In genomic region chrX:153888344-153888743, GRCh38 we compare ENCODE assay signal across 18 cellular contexts. TPM values are rescaled to one million over a fixed set of nuclear protein-coding genes. Genes with fewer than 3 reads are reported as not detected.
DNase-seq lines count a peak whose midpoint lies in the region; ATAC-seq and TF ChIP-seq lines count a peak whose summit lies in the region.
"Had no signal": no experiment of that assay in that cellular context is flagged by ENCODE, and none has a peak within 500 bp of the region (broad histone marks: within the 10 kb centered on the region; RNA-seq: fewer than 3 reads in every experiment).

No MANE protein-coding gene starts in this region.

- H3K36me3 Mint-ChIP-seq in activated naive CD8-positive, alpha-beta T cell treated with anti-CD3 and anti-CD28 coated beads, Interleukin-2, amount 50 U/mL, for 24 hours (ENCODE audit: low read depth), result no peaks in the 10 kb centered on the region
- no peaks in the 10 kb centered on the region for H3K36me3 Mint-ChIP-seq in activated naive CD8-positive, alpha-beta T cell treated with anti-CD3 and anti-CD28 coated beads for 36 hours
- H3K36me3 Mint-ChIP-seq in effector memory CD8-positive, alpha-beta T cell (ENCODE audit: insufficient read depth), result peaks cover 3% of the 10 kb centered on the region
- H3K36me3 Mint-ChIP-seq in stimulated activated naive B cell treated with anti-CD40 and anti-IgM and Interleukin-4, amounts not matched to agents 10 μg/mL and 1 μg/mL and 100 μg/mL, for 72 hours, result no peaks in the 10 kb centered on the region
- H3K36me3 Mint-ChIP-seq in activated CD4-positive, alpha-beta memory T cell treated with anti-CD3 and anti-CD28 coated beads, Interleukin-2, amount 10 ng/mL, durations not matched to agents 7 days and 5 days (ENCODE audit: low read depth), result no peaks in the 10 kb centered on the region
- no peaks in the 10 kb centered on the region for H3K36me3 Mint-ChIP-seq in chondrocyte (ENCODE audit: low read depth)

- H3K27me3 ChIP-seq in tibial artery, result peaks cover 0 to 36% of the 10 kb centered on the region in 2 donors

- no peak overlapping the region for H3K4me3 ChIP-seq in tibial artery

- intact Hi-C loops in tibial artery (cut with DNase I; ENCODE audit: low total_unique reads), result no loop called here

- H3K27ac Mint-ChIP-seq in activated naive CD8-positive, alpha-beta T cell treated with anti-CD3 and anti-CD28 coated beads, Interleukin-2, amount 50 U/mL, for 24 hours, result no peak overlapping the region
- no peak overlapping the region for H3K27ac Mint-ChIP-seq in activated naive CD8-positive, alpha-beta T cell treated with anti-CD3 and anti-CD28 coated beads for 36 hours
- no peak overlapping the region for H3K27ac Mint-ChIP-seq in effector memory CD8-positive, alpha-beta T cell
- H3K27ac Mint-ChIP-seq in stimulated activated naive B cell treated with anti-CD40 and anti-IgM and Interleukin-4, amounts not matched to agents 10 μg/mL and 1 μg/mL and 100 μg/mL, for 72 hours, result peak overlapping the region; percentile 49
- no peak overlapping the region for H3K27ac Mint-ChIP-seq in activated CD4-positive, alpha-beta memory T cell treated with anti-CD3 and anti-CD28 coated beads, Interleukin-2, amount 10 ng/mL, durations not matched to agents 7 days and 5 days
- H3K27ac Mint-ChIP-seq in chondrocyte (ENCODE audit: unreplicated experiment), result no peak overlapping the region

- CTCF ChIA-PET in activated CD4-positive, alpha-beta memory T cell treated with anti-CD3 and anti-CD28 coated beads, Interleukin-2, amount 10 ng/mL, durations not matched to agents 7 days and 5 days (lab: Charles Lee), result no interaction called here

- peaks cover 0 to 11% (median 7%) of the 10 kb centered on the region in 4 donors for H3K4me1 ChIP-seq in tibial artery
- H3K4me1 ChIP-seq: Caco-2 had no signal

- POLR2A ChIA-PET in activated CD4-positive, alpha-beta memory T cell treated with anti-CD3 and anti-CD28 coated beads, Interleukin-2, amount 10 ng/mL, durations not matched to agents 7 days and 5 days (lab: Charles Lee), result no interaction called here

- no peak overlapping the region for H3K4me3 Mint-ChIP-seq in activated naive CD8-positive, alpha-beta T cell treated with anti-CD3 and anti-CD28 coated beads, Interleukin-2, amount 50 U/mL, for 24 hours
- no peak overlapping the region for H3K4me3 Mint-ChIP-seq in activated naive CD8-positive, alpha-beta T cell treated with anti-CD3 and anti-CD28 coated beads for 36 hours
- H3K4me3 Mint-ChIP-seq in effector memory CD8-positive, alpha-beta T cell, result no peak overlapping the region
- peak overlapping the region in 1 of 2 donors; percentile 19 for H3K4me3 Mint-ChIP-seq in stimulated activated naive B cell treated with anti-CD40 and anti-IgM and Interleukin-4, amounts not matched to agents 10 μg/mL and 1 μg/mL and 100 μg/mL, for 72 hours
- no peak overlapping the region for H3K4me3 Mint-ChIP-seq in activated CD4-positive, alpha-beta memory T cell treated with anti-CD3 and anti-CD28 coated beads, Interleukin-2, amount 10 ng/mL, durations not matched to agents 7 days and 5 days
- H3K4me3 Mint-ChIP-seq in chondrocyte (ENCODE audit: unreplicated experiment), result no peak overlapping the region

- H3K9me3 Mint-ChIP-seq in activated naive CD8-positive, alpha-beta T cell treated with anti-CD3 and anti-CD28 coated beads, Interleukin-2, amount 50 U/mL, for 24 hours, result no peaks in the 10 kb centered on the region
- H3K9me3 Mint-ChIP-seq in activated naive CD8-positive, alpha-beta T cell treated with anti-CD3 and anti-CD28 coated beads for 36 hours, result no peaks in the 10 kb centered on the region
- H3K9me3 Mint-ChIP-seq in effector memory CD8-positive, alpha-beta T cell, result no peaks in the 10 kb centered on the region
- H3K9me3 Mint-ChIP-seq in stimulated activated naive B cell treated with anti-CD40 and anti-IgM and Interleukin-4, amounts not matched to agents 10 μg/mL and 1 μg/mL and 100 μg/mL, for 72 hours, result no peaks in the 10 kb centered on the region
- no peaks in the 10 kb centered on the region for H3K9me3 Mint-ChIP-seq in activated CD4-positive, alpha-beta memory T cell treated with anti-CD3 and anti-CD28 coated beads, Interleukin-2, amount 10 ng/mL, durations not matched to agents 7 days and 5 days
- no peaks in the 10 kb centered on the region for H3K9me3 Mint-ChIP-seq in chondrocyte (ENCODE audit: low read depth)

- H3K36me3 ChIP-seq in tibial artery, result no peaks in the 10 kb centered on the region

- H3K9me3 ChIP-seq in tibial artery, result no peaks in the 10 kb centered on the region
- H3K9me3 ChIP-seq: Caco-2 had no signal

- peaks cover 22% of the 10 kb centered on the region for H3K27me3 Mint-ChIP-seq in activated naive CD8-positive, alpha-beta T cell treated with anti-CD3 and anti-CD28 coated beads, Interleukin-2, amount 50 U/mL, for 24 hours
- H3K27me3 Mint-ChIP-seq in activated naive CD8-positive, alpha-beta T cell treated with anti-CD3 and anti-CD28 coated beads for 36 hours, result peaks cover 28% of the 10 kb centered on the region
- H3K27me3 Mint-ChIP-seq in effector memory CD8-positive, alpha-beta T cell, result peaks cover 0 to 29% of the 10 kb centered on the region in 2 donors
- peaks cover 0 to 25% of the 10 kb centered on the region in 2 donors for H3K27me3 Mint-ChIP-seq in stimulated activated naive B cell treated with anti-CD40 and anti-IgM and Interleukin-4, amounts not matched to agents 10 μg/mL and 1 μg/mL and 100 μg/mL, for 72 hours
- peaks cover 40% of the 10 kb centered on the region for H3K27me3 Mint-ChIP-seq in activated CD4-positive, alpha-beta memory T cell treated with anti-CD3 and anti-CD28 coated beads, Interleukin-2, amount 10 ng/mL, durations not matched to agents 7 days and 5 days
- peaks cover 5% of the 10 kb centered on the region for H3K27me3 Mint-ChIP-seq in chondrocyte (ENCODE audit: low read depth)

- peak; percentile 57 for ATAC-seq in activated naive CD8-positive, alpha-beta T cell treated with anti-CD3 and anti-CD28 coated beads, Interleukin-2, amount 50 U/mL, for 24 hours
- ATAC-seq in HG03108 (IDR thresholded peaks at IDR 0.05; ENCODE audit: unreplicated experiment), result peak; percentile 57
- ATAC-seq in effector memory CD8-positive, alpha-beta T cell (replicated peaks), result peak; percentile 32
- ATAC-seq in stimulated activated naive B cell treated with anti-CD40 and anti-IgM and Interleukin-4, amounts not matched to agents 10 μg/mL and 1 μg/mL and 100 μg/mL, for 72 hours (replicated peaks), result peak; percentile 98

- no peak overlapping the region for H3K27ac ChIP-seq in tibial artery
- H3K27ac ChIP-seq: 22Rv1, C4-2B had no signal

- no peak for DNase-seq in activated naive CD8-positive, alpha-beta T cell treated with anti-CD3 and anti-CD28 coated beads, Interleukin-2, amount 50 U/mL, for 24 hours
- no peak for DNase-seq in activated naive CD8-positive, alpha-beta T cell treated with anti-CD3 and anti-CD28 coated beads for 36 hours
- DNase-seq in effector memory CD8-positive, alpha-beta T cell, result no peak
- DNase-seq in stimulated activated naive B cell treated with anti-CD40 and anti-IgM and Interleukin-4, amounts not matched to agents 10 μg/mL and 1 μg/mL and 100 μg/mL, for 72 hours, result peak; percentile 81
- no peak for DNase-seq in activated CD4-positive, alpha-beta memory T cell treated with anti-CD3 and anti-CD28 coated beads, Interleukin-2, amount 10 ng/mL, durations not matched to agents 7 days and 5 days
- DNase-seq in chondrocyte (ENCODE audit: low spot score) (no peak), tibial artery (no peak)
- DNase-seq: Caco-2, DMS53, HCEC 1CT, Kasumi-1, NCI-H1930, NCI-H2171 treated with DMSO at 0.1 percent for 48 hours, NCI-H510A, RPMI8226 had no signal

- H3K4me1 Mint-ChIP-seq in activated naive CD8-positive, alpha-beta T cell treated with anti-CD3 and anti-CD28 coated beads, Interleukin-2, amount 50 U/mL, for 24 hours, result no peaks in the 10 kb centered on the region
- peaks cover 1% of the 10 kb centered on the region for H3K4me1 Mint-ChIP-seq in activated naive CD8-positive, alpha-beta T cell treated with anti-CD3 and anti-CD28 coated beads for 36 hours
- no peaks in the 10 kb centered on the region for H3K4me1 Mint-ChIP-seq in effector memory CD8-positive, alpha-beta T cell (ENCODE audit: low read depth in 2 of 2)
- H3K4me1 Mint-ChIP-seq in stimulated activated naive B cell treated with anti-CD40 and anti-IgM and Interleukin-4, amounts not matched to agents 10 μg/mL and 1 μg/mL and 100 μg/mL, for 72 hours, result peaks cover 23 to 42% of the 10 kb centered on the region in 2 donors
- H3K4me1 Mint-ChIP-seq in activated CD4-positive, alpha-beta memory T cell treated with anti-CD3 and anti-CD28 coated beads, Interleukin-2, amount 10 ng/mL, durations not matched to agents 7 days and 5 days, result peaks cover 7% of the 10 kb centered on the region
- H3K4me1 Mint-ChIP-seq in chondrocyte (ENCODE audit: low read depth), result no peaks in the 10 kb centered on the region

- TF ChIP-seq CTCF in chondrocyte (IDR thresholded peaks at IDR 0.05) (no peak), tibial artery (IDR thresholded peaks at IDR 0.05) (no peak)

RNA-seq across cellular contexts. Expression of gene L1CAM, which starts 2.4 kb away (rescaled TPM):
- total RNA-seq in activated naive CD8-positive, alpha-beta T cell treated with anti-CD3 and anti-CD28 coated beads for 36 hours, result under 1 TPM; 0.16 to 0.29 TPM
- total RNA-seq in activated CD4-positive, alpha-beta memory T cell treated with anti-CD3 and anti-CD28 coated beads, Interleukin-2, amount 10 ng/mL, durations not matched to agents 7 days and 5 days, result 1 to 10 TPM; 4.2 to 5.2 TPM
- 2.2 to 2.9 TPM (median 2.5 TPM) in 3 replicates for total RNA-seq in chondrocyte

RNA-seq across cellular contexts. Expression of gene AVPR2, which starts 16.1 kb away (rescaled TPM):
- not detected for total RNA-seq in activated naive CD8-positive, alpha-beta T cell treated with anti-CD3 and anti-CD28 coated beads for 36 hours
- not detected for total RNA-seq in activated CD4-positive, alpha-beta memory T cell treated with anti-CD3 and anti-CD28 coated beads, Interleukin-2, amount 10 ng/mL, durations not matched to agents 7 days and 5 days
- not detected in 3 replicates for total RNA-seq in chondrocyte
- total RNA-seq: Caco-2 had no signal

RNA-seq across cellular contexts. Expression of gene ARHGAP4, which starts 37.7 kb away (rescaled TPM):
- total RNA-seq in activated naive CD8-positive, alpha-beta T cell treated with anti-CD3 and anti-CD28 coated beads for 36 hours, result 100 to 1,000 TPM; 112 to 123 TPM
- 100 to 1,000 TPM; 262 to 267 TPM for total RNA-seq in activated CD4-positive, alpha-beta memory T cell treated with anti-CD3 and anti-CD28 coated beads, Interleukin-2, amount 10 ng/mL, durations not matched to agents 7 days and 5 days
- total RNA-seq in chondrocyte, result 2.8 to 3.7 TPM (median 3.1 TPM) in 3 replicates

RNA-seq across cellular contexts. Expression of gene NAA10, which starts 46.5 kb away (rescaled TPM):
- 100 to 1,000 TPM; 150 to 153 TPM for total RNA-seq in activated naive CD8-positive, alpha-beta T cell treated with anti-CD3 and anti-CD28 coated beads for 36 hours
- total RNA-seq in activated CD4-positive, alpha-beta memory T cell treated with anti-CD3 and anti-CD28 coated beads, Interleukin-2, amount 10 ng/mL, durations not matched to agents 7 days and 5 days, result 10 to 100 TPM; 63.1 to 63.7 TPM
- 89.5 to 99.8 TPM (median 91.4 TPM) in 3 replicates for total RNA-seq in chondrocyte

RNA-seq across cellular contexts. Expression of gene RENBP, which starts 56.1 kb away (rescaled TPM):
- 10 to 100 TPM; 15.2 to 15.7 TPM for total RNA-seq in activated naive CD8-positive, alpha-beta T cell treated with anti-CD3 and anti-CD28 coated beads for 36 hours
- 10 to 100 TPM; 12.1 to 12.8 TPM for total RNA-seq in activated CD4-positive, alpha-beta memory T cell treated with anti-CD3 and anti-CD28 coated beads, Interleukin-2, amount 10 ng/mL, durations not matched to agents 7 days and 5 days
- 6.5 to 13.4 TPM (median 13.1 TPM) in 3 replicates for total RNA-seq in chondrocyte

Comparison
In these comparisons a context has a peak if more than half of its experiments do, and no peak if none do; other contexts are left out.
1. ATAC-seq: peak in every context shown above with its lines; median percentile 98 in stimulated activated naive B cell treated with anti-CD40 and anti-IgM and Interleukin-4, amounts not matched to agents 10 μg/mL and 1 μg/mL and 100 μg/mL, for 72 hours; 57 in activated naive CD8-positive, alpha-beta T cell treated with anti-CD3 and anti-CD28 coated beads, Interleukin-2, amount 50 U/mL, for 24 hours; 57 in HG03108; 32 in effector memory CD8-positive, alpha-beta T cell.
2. RNA of gene ARHGAP4, which starts 37.7 kb away (total RNA-seq): 262 to 267 TPM in activated CD4-positive, alpha-beta memory T cell treated with anti-CD3 and anti-CD28 coated beads, Interleukin-2, amount 10 ng/mL, durations not matched to agents 7 days and 5 days and 112 to 123 TPM in activated naive CD8-positive, alpha-beta T cell treated with anti-CD3 and anti-CD28 coated beads for 36 hours; 2.8 to 3.7 TPM in chondrocyte; every median in the first group is over 10 times any median in the second.